In the genomic region with DNA sequence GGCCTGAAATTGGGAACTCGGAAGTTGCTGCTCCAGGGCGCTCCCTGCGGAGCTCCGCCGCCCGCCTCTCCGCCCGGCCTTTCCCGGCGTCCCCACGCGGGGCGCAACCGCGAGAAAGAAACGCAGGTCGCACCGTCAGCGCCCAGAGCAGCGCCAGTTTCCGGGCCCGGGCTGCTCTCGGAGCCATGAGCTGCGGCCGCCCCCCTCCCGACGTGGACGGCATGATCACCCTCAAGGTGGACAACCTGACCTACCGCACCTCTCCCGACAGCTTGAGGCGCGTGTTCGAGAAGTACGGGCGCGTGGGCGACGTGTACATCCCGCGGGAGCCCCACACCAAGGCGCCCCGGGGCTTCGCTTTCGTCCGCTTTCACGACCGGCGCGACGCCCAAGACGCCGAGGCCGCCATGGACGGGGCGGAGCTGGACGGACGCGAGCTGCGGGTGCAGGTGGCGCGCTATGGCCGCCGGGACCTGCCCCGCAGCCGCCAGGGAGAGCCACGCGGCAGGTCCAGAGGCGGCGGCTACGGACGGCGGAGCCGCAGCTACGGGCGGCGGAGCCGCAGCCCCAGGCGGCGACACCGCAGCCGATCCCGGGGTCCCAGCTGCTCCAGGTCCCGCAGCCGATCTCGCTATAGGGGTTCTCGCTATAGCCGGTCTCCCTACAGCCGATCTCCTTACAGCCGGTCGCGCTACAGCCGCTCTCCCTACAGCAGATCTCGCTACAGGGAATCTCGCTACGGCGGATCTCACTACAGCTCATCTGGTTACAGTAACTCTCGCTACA, we compare ENCODE assay signal across 8 cellular contexts. TPM values are rescaled to one million over a fixed set of nuclear protein-coding genes. Genes with fewer than 3 reads are reported as not detected.
DNase-seq lines count a peak whose midpoint lies in the region; ATAC-seq and TF ChIP-seq lines count a peak whose summit lies in the region.

No MANE protein-coding gene starts in this region.

- H3K9ac ChIP-seq in HUES48 (ENCODE audit: low read depth, low read length): peak overlapping the region; percentile 81

- TF ChIP-seq CTCF in Peyer's patch (IDR thresholded peaks at IDR 0.05): peak; percentile 22 to 70 (median 58)
- TF ChIP-seq CTCF in fibroblast of pulmonary artery (IDR thresholded peaks at IDR 0.05; ENCODE audit: low read length, missing control alignments): peak; percentile 52
- TF ChIP-seq CTCF in nephron progenitor cell (IDR thresholded peaks at IDR 0.05): peak; percentile 37
- TF ChIP-seq CTCF in stomach (IDR thresholded peaks at IDR 0.05): peak in 5 of 7 experiments; percentile 19 to 60 (median 50)

- H3K9me3 ChIP-seq in HUES48 (ENCODE audit: control insufficient read depth, insufficient read depth, low read length) (no peaks in the 10 kb centered on the region), Peyer's patch (no peaks in the 10 kb centered on the region), stomach (no peaks in the 10 kb centered on the region)

- peak overlapping the region; percentile 88 for H3K4me3 ChIP-seq in HUES48 (ENCODE audit: low read depth, low read length)
- H3K4me3 ChIP-seq in Peyer's patch: peak overlapping the region; percentile 68 to 95 (median 82)
- peak overlapping the region; percentile 70 for H3K4me3 ChIP-seq in fibroblast of pulmonary artery (replicated peaks; ENCODE audit: low read depth, low read length)
- peak overlapping the region; percentile 60 to 87 (median 80) for H3K4me3 ChIP-seq in stomach

- WGBS in stomach, 5 donors: 0 to 1% (median 0%) methylated on average over 32 to 97 of the region's 97 CpGs

- peak overlapping the region; percentile 91 for H3K4me3 Mint-ChIP-seq in activated T-helper 2 cell treated with anti-CD3 and anti-CD28 coated beads, Interferon-gamma antibody, Interleukin-2, Interleukin-4, amounts not matched to agents 10 μg/mL and 5 μg/mL and 100 μg/mL, durations not matched to agents 14 hours and 24 hours and 36 hours (ENCODE audit: low read depth)
- H3K4me3 Mint-ChIP-seq in nephron progenitor cell: peak overlapping the region; percentile 97

- peaks cover 10% of the 10 kb centered on the region for H3K27me3 ChIP-seq in HUES48 (ENCODE audit: control insufficient read depth, insufficient read depth, low read length)
- H3K27me3 ChIP-seq in Peyer's patch: no peaks in the 10 kb centered on the region
- H3K27me3 ChIP-seq in stomach: no peaks in the 10 kb centered on the region

- peaks cover 18% of the 10 kb centered on the region for H3K4me1 Mint-ChIP-seq in activated T-helper 2 cell treated with anti-CD3 and anti-CD28 coated beads, Interferon-gamma antibody, Interleukin-2, Interleukin-4, amounts not matched to agents 10 μg/mL and 5 μg/mL and 100 μg/mL, durations not matched to agents 14 hours and 24 hours and 36 hours (ENCODE audit: low read depth)
- H3K4me1 Mint-ChIP-seq in nephron progenitor cell: peaks cover 22% of the 10 kb centered on the region

- peak; percentile 56 for ATAC-seq in GM21423 (IDR thresholded peaks at IDR 0.05; ENCODE audit: unreplicated experiment)

- TF ChIP-seq EP300 in stomach (IDR thresholded peaks at IDR 0.05): no peak

- intact Hi-C loops in activated T-helper 2 cell treated with anti-CD3 and anti-CD28 coated beads, Interferon-gamma antibody, Interleukin-2, Interleukin-4, amounts not matched to agents 10 μg/mL and 5 μg/mL and 100 μg/mL, durations not matched to agents 14 hours and 24 hours and 36 hours (cut with micrococcal nuclease): loop anchor here (1.0 to 10.0 kb wide), 6 partner anchors 278 to 1325 kb away; a partner anchor contains a TSS
- intact Hi-C loops in stomach (cut with DNase I; ENCODE audit: low total_unique reads): no loop called here

- no peaks in the 10 kb centered on the region for H3K9me3 Mint-ChIP-seq in activated T-helper 2 cell treated with anti-CD3 and anti-CD28 coated beads, Interferon-gamma antibody, Interleukin-2, Interleukin-4, amounts not matched to agents 10 μg/mL and 5 μg/mL and 100 μg/mL, durations not matched to agents 14 hours and 24 hours and 36 hours
- no peaks in the 10 kb centered on the region for H3K9me3 Mint-ChIP-seq in nephron progenitor cell

- H3K27ac ChIP-seq in HUES48 (ENCODE audit: low read depth, low read length): peak overlapping the region; percentile 73
- peak overlapping the region; percentile 96 to 99 (median 98) for H3K27ac ChIP-seq in Peyer's patch
- H3K27ac ChIP-seq in stomach: peak overlapping the region; percentile 96 to 100 (median 98)

- H3K36me3 ChIP-seq in HUES48 (ENCODE audit: control insufficient read depth, insufficient read depth, low read length) (no peaks in the 10 kb centered on the region), Peyer's patch (no peaks in the 10 kb centered on the region), stomach (peaks cover 0 to 5% (median 2%) of the 10 kb centered on the region in 4 donors)

- DNase-seq in DMS53 treated with DMSO at 0.1 percent for 48 hours (lab: John Stamatoyannopoulos, UW; ENCODE audit: unreplicated experiment) (peak; percentile 72), Peyer's patch (peak; percentile 78 to 91 (median 89)), fibroblast of pulmonary artery (ENCODE audit: low read depth) (peak; percentile 77), nephron progenitor cell (peak; percentile 81), stomach (peak; percentile 82)
- DNase-seq in activated T-helper 2 cell treated with anti-CD3 and anti-CD28 coated beads, Interferon-gamma antibody, Interleukin-2, Interleukin-4, amounts not matched to agents 10 μg/mL and 5 μg/mL and 100 μg/mL, durations not matched to agents 14 hours and 24 hours and 36 hours (ENCODE audit: low spot score): peak; percentile 70

- peak; percentile 56 to 64 for TF ChIP-seq POLR2A in Peyer's patch (IDR thresholded peaks at IDR 0.05)
- peak in 2 of 4 donors; percentile 26 to 38 for TF ChIP-seq POLR2A in stomach (IDR thresholded peaks at IDR 0.05)

- peak overlapping the region; percentile 93 for H3K27ac Mint-ChIP-seq in activated T-helper 2 cell treated with anti-CD3 and anti-CD28 coated beads, Interferon-gamma antibody, Interleukin-2, Interleukin-4, amounts not matched to agents 10 μg/mL and 5 μg/mL and 100 μg/mL, durations not matched to agents 14 hours and 24 hours and 36 hours
- peak overlapping the region; percentile 95 for H3K27ac Mint-ChIP-seq in nephron progenitor cell

- peaks cover 16% of the 10 kb centered on the region for H3K36me3 Mint-ChIP-seq in activated T-helper 2 cell treated with anti-CD3 and anti-CD28 coated beads, Interferon-gamma antibody, Interleukin-2, Interleukin-4, amounts not matched to agents 10 μg/mL and 5 μg/mL and 100 μg/mL, durations not matched to agents 14 hours and 24 hours and 36 hours (ENCODE audit: low read depth)
- H3K36me3 Mint-ChIP-seq in nephron progenitor cell (ENCODE audit: low read depth): peaks cover 6% of the 10 kb centered on the region

- H3K4me1 ChIP-seq in HUES48 (ENCODE audit: control insufficient read depth, insufficient read depth, low read length) (peaks cover 13% of the 10 kb centered on the region), Peyer's patch (peaks cover 0 to 16% (median 6%) of the 10 kb centered on the region in 4 donors), stomach (peaks cover 6 to 34% (median 26%) of the 10 kb centered on the region in 4 donors)

- peaks cover 16% of the 10 kb centered on the region for H3K27me3 Mint-ChIP-seq in activated T-helper 2 cell treated with anti-CD3 and anti-CD28 coated beads, Interferon-gamma antibody, Interleukin-2, Interleukin-4, amounts not matched to agents 10 μg/mL and 5 μg/mL and 100 μg/mL, durations not matched to agents 14 hours and 24 hours and 36 hours (ENCODE audit: low read depth)
- H3K27me3 Mint-ChIP-seq in nephron progenitor cell (ENCODE audit: low read depth, poor library complexity): peaks cover 9% of the 10 kb centered on the region

RNA-seq across cellular contexts. Expression of a gene that starts 0.5 kb away (rescaled TPM):
- total RNA-seq in Peyer's patch: 10 to 100 TPM; 19.0 to 41.0 (median 27.4) TPM
- 43.5 and 50.3 TPM in 2 replicates for total RNA-seq in activated T-helper 2 cell treated with anti-CD3 and anti-CD28 coated beads, Interferon-gamma antibody, Interleukin-2, Interleukin-4, amounts not matched to agents 10 μg/mL and 5 μg/mL and 100 μg/mL, durations not matched to agents 14 hours and 24 hours and 36 hours
- total RNA-seq in stomach: 10 to 100 TPM; 10.7 to 34.6 (median 25.7) TPM
- polyA plus RNA-seq in stomach: 10 to 100 TPM; 30.3 to 39.6 (median 36.3) TPM

RNA-seq across cellular contexts. Expression of a gene that starts 18.0 kb away (rescaled TPM):
- total RNA-seq in Peyer's patch (not detected), stomach (not detected)
- not detected in 2 replicates for total RNA-seq in activated T-helper 2 cell treated with anti-CD3 and anti-CD28 coated beads, Interferon-gamma antibody, Interleukin-2, Interleukin-4, amounts not matched to agents 10 μg/mL and 5 μg/mL and 100 μg/mL, durations not matched to agents 14 hours and 24 hours and 36 hours
- polyA plus RNA-seq in stomach: not detected

RNA-seq across cellular contexts. Expression of a gene that starts 22.4 kb away (rescaled TPM):
- total RNA-seq in Peyer's patch: 10 to 100 TPM; 11.6 to 41.0 (median 39.2) TPM
- 33.7 and 34.9 TPM in 2 replicates for total RNA-seq in activated T-helper 2 cell treated with anti-CD3 and anti-CD28 coated beads, Interferon-gamma antibody, Interleukin-2, Interleukin-4, amounts not matched to agents 10 μg/mL and 5 μg/mL and 100 μg/mL, durations not matched to agents 14 hours and 24 hours and 36 hours
- 10 to 100 TPM; 11.1 to 32.2 (median 22.3) TPM for total RNA-seq in stomach
- 1 to 10 TPM; 2.4 to 8.4 (median 3.2) TPM for polyA plus RNA-seq in stomach

RNA-seq across cellular contexts. Expression of a gene that starts 42.2 kb away (rescaled TPM):
- total RNA-seq in Peyer's patch (not detected), stomach (not detected)
- total RNA-seq in activated T-helper 2 cell treated with anti-CD3 and anti-CD28 coated beads, Interferon-gamma antibody, Interleukin-2, Interleukin-4, amounts not matched to agents 10 μg/mL and 5 μg/mL and 100 μg/mL, durations not matched to agents 14 hours and 24 hours and 36 hours: not detected in 2 replicates
- polyA plus RNA-seq in stomach: not detected

Comparison
In these comparisons a context has a peak if more than half of its experiments do, and no peak if none do; other contexts are left out.
1. Peak in every context shown above with its lines: DNase-seq, ATAC-seq, H3K4me3 ChIP-seq and H3K27ac ChIP-seq.